ENCODE assay signal across 12 cellular contexts in the genomic region with DNA sequence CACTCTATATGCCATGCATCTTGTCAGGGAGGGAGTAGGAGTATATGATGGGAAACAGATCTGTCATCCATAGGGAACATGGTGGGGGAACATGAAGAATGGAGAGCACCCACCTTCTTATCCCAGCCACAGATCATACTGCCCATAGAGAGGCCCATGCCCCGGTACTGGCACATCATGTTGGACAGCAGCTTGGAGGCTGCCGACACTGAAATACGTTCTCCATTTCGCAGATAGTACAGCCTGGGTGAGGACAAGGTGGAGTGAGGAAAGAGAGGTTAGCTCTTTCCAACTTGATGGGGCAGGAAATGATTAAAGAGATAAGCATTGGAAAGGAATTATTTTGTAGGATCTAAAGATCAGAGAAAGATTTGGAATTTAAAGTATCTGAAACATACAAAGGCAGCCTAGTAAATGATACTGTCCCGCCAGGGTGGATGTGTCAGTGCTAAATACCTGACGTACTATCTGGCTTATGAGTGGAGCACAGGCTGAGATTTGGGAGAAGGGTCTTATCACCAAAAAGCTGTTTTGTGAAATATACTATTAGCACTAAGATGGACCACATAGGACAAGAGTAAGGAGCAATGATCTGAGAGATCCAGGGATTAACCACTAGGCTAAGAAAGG. TPM values are rescaled to one million over a fixed set of nuclear protein-coding genes. Genes with fewer than 3 reads are reported as not detected.
DNase-seq lines count a peak whose midpoint lies in the region; ATAC-seq and TF ChIP-seq lines count a peak whose summit lies in the region.
"Had no signal": no experiment of that assay in that cellular context is flagged by ENCODE, and none has a peak within 500 bp of the region (broad histone marks: within the 10 kb centered on the region; RNA-seq: fewer than 3 reads in every experiment).

No MANE protein-coding gene starts in this region.

- H3K27ac ChIP-seq in DND-41 (ENCODE audit: low read length) (peak overlapping the region; percentile 99), KMS-11 (no peak overlapping the region), trophoblast cell (ENCODE audit: low read depth, low read length) (no peak overlapping the region)
- H3K27ac ChIP-seq: brain microvascular endothelial cell had no signal

- TF ChIP-seq CTCF in DND-41 (IDR thresholded peaks at IDR 0.05; ENCODE audit: borderline replicate concordance, extremely low read depth, low read length, poor library complexity, severe bottlenecking) (no peak), KMS-11 (conservative IDR thresholded peaks at IDR 0.05; ENCODE audit: low read depth, low read length) (no peak)

- H3K4me2 ChIP-seq in DND-41 (ENCODE audit: insufficient read depth, low read length) (peak overlapping the region; percentile 79), KMS-11 (peak overlapping the region; percentile 92; the same call in 1 of the 2 replicates), trophoblast cell (ENCODE audit: low read length) (no peak overlapping the region)

- no peak overlapping the region for H2BK120ac ChIP-seq in trophoblast cell (ENCODE audit: insufficient read depth, low read length, poor library complexity)

- H4K20me1 ChIP-seq in DND-41 (ENCODE audit: insufficient read depth, low read length) (no peaks in the 10 kb centered on the region), KMS-11 (ENCODE audit: insufficient read depth) (no peaks in the 10 kb centered on the region)

- no peak overlapping the region for H2BK5ac ChIP-seq in trophoblast cell (ENCODE audit: low read depth, low read length, poor library complexity)

- no peaks in the 10 kb centered on the region for H3K27me3 Mint-ChIP-seq in dendritic cell treated with granulocyte-macrophage colony-stimulating factor and Interleukin-4, amounts not matched to agents 40 ng/mL and 50 ng/mL, for 4 days

- H3K4me3 Mint-ChIP-seq in dendritic cell treated with granulocyte-macrophage colony-stimulating factor and Interleukin-4, amounts not matched to agents 40 ng/mL and 50 ng/mL, for 4 days = peak overlapping the region; percentile 24

- H2AFZ ChIP-seq in DND-41 (ENCODE audit: low read depth, low read length) = no peak overlapping the region
- H2AFZ ChIP-seq in KMS-11 (ENCODE audit: low read depth) = no peak overlapping the region
- H2AFZ ChIP-seq in trophoblast cell (ENCODE audit: insufficient read depth, low read length, poor library complexity) = no peak overlapping the region

- DNase-seq in DND-41 (no peak), trophoblast cell (peak; percentile 68 to 86), NCI-H748 treated with DMSO at 0.1 percent for 48 hours (lab: John Stamatoyannopoulos, UW) (no peak), H7 (no peak)
- DNase-seq: brain microvascular endothelial cell, DMS 273 treated with DMSO at 0.1 percent for 48 hours, NCI-H510A had no signal

- H3K14ac ChIP-seq in trophoblast cell (ENCODE audit: low read length) = no peak overlapping the region

- H3K27me3 ChIP-seq in DND-41 (ENCODE audit: insufficient read depth, low read length, poor library complexity) = no peaks in the 10 kb centered on the region
- H3K27me3 ChIP-seq in KMS-11 (ENCODE audit: insufficient read depth, low read depth) = no peaks in the 10 kb centered on the region
- peaks cover 26% of the 10 kb centered on the region for H3K27me3 ChIP-seq in trophoblast cell (ENCODE audit: insufficient read depth, low read length)
- peaks cover 49% of the 10 kb centered on the region for H3K27me3 ChIP-seq in H7 (ENCODE audit: control insufficient read depth, insufficient read depth, low read length)
- H3K27me3 ChIP-seq: brain microvascular endothelial cell had no signal

- H3K4me1 ChIP-seq in DND-41 (ENCODE audit: insufficient read depth, low read length) = peaks cover 65% of the 10 kb centered on the region
- peaks cover 53% of the 10 kb centered on the region for H3K4me1 ChIP-seq in KMS-11 (ENCODE audit: low read depth, poor library complexity, severe bottlenecking)
- H3K4me1 ChIP-seq in trophoblast cell (ENCODE audit: control insufficient read depth in 1 of 2, insufficient read depth in 2 of 2, low read length in 2 of 2) = peaks cover 8 to 13% of the 10 kb centered on the region in 2 experiments

- ATAC-seq in DND-41 (ENCODE audit: insufficient read depth, low read depth) = no peak
- ATAC-seq in HG03097 (IDR thresholded peaks at IDR 0.05; ENCODE audit: low FRiP score, unreplicated experiment) = no peak

- H3K36me3 ChIP-seq in DND-41 (ENCODE audit: insufficient read depth, low read length) (peaks cover 38% of the 10 kb centered on the region), KMS-11 (ENCODE audit: insufficient read depth) (peaks cover 3% of the 10 kb centered on the region; the same call in 1 of the 2 replicates), trophoblast cell (ENCODE audit: control insufficient read depth in 1 of 2, insufficient read depth in 2 of 2, low read length in 2 of 2) (no peaks in the 10 kb centered on the region), H7 (replicated peaks; ENCODE audit: control insufficient read depth, insufficient read depth, low read length) (no peaks in the 10 kb centered on the region; the same call in none of the 2 replicates)

- H3K27ac Mint-ChIP-seq in dendritic cell treated with granulocyte-macrophage colony-stimulating factor and Interleukin-4, amounts not matched to agents 40 ng/mL and 50 ng/mL, for 4 days = peak overlapping the region; percentile 18

- H3K4me3 ChIP-seq in DND-41 (ENCODE audit: low read depth in 1 of 2, low read length in 2 of 2) (peak overlapping the region in 1 of 2 experiments; percentile 94; a peak in 2 of 4 replicates), KMS-11 (IDR thresholded peaks at IDR 0.05; ENCODE audit: insufficient read depth, low read depth, low read length) (no peak overlapping the region), trophoblast cell (ENCODE audit: low read depth, low read length) (no peak overlapping the region), H7 (ENCODE audit: insufficient read depth, low read depth, low read length) (no peak overlapping the region)

- H4K8ac ChIP-seq in trophoblast cell (ENCODE audit: low read depth, low read length) = no peak overlapping the region

- no peaks in the 10 kb centered on the region for H3K9me3 Mint-ChIP-seq in dendritic cell treated with granulocyte-macrophage colony-stimulating factor and Interleukin-4, amounts not matched to agents 40 ng/mL and 50 ng/mL, for 4 days

- H3K4ac ChIP-seq in trophoblast cell (ENCODE audit: low read depth, low read length) = no peak overlapping the region

- H3K9ac ChIP-seq in DND-41 (ENCODE audit: low read depth, low read length) = peak overlapping the region; percentile 92
- no peak overlapping the region for H3K9ac ChIP-seq in KMS-11
- no peak overlapping the region for H3K9ac ChIP-seq in trophoblast cell (ENCODE audit: low read length)

- H3K4me1 Mint-ChIP-seq in dendritic cell treated with granulocyte-macrophage colony-stimulating factor and Interleukin-4, amounts not matched to agents 40 ng/mL and 50 ng/mL, for 4 days (ENCODE audit: low read depth) = peaks cover 71% of the 10 kb centered on the region

- no peak overlapping the region for H2BK12ac ChIP-seq in trophoblast cell (ENCODE audit: low read length)

- H3K79me2 ChIP-seq in DND-41 (ENCODE audit: insufficient read depth, low read length) (peaks cover 34% of the 10 kb centered on the region), KMS-11 (ENCODE audit: insufficient read depth, low read depth) (peaks cover 15% of the 10 kb centered on the region; the same call in 1 of the 2 replicates), trophoblast cell (ENCODE audit: control insufficient read depth, insufficient read depth, low read length, poor library complexity) (no peaks in the 10 kb centered on the region)

- no CpG with 5 or more reads among the region's 6 CpGs for WGBS in trophoblast cell (ENCODE audit: extremely low coverage, insufficient coverage, insufficient read length)

- H3K18ac ChIP-seq in trophoblast cell (ENCODE audit: low read length) = no peak overlapping the region

- H3K36me3 Mint-ChIP-seq in dendritic cell treated with granulocyte-macrophage colony-stimulating factor and Interleukin-4, amounts not matched to agents 40 ng/mL and 50 ng/mL, for 4 days (ENCODE audit: low read depth) = peaks cover 71% of the 10 kb centered on the region

- H4K91ac ChIP-seq in trophoblast cell (ENCODE audit: low read depth, low read length) = no peak overlapping the region

- H3K9me3 ChIP-seq in DND-41 (ENCODE audit: insufficient read depth, low read length, severe bottlenecking) (no peaks in the 10 kb centered on the region), trophoblast cell (ENCODE audit: insufficient read depth, low read depth, low read length) (peaks cover 5% of the 10 kb centered on the region)

- no peak overlapping the region for H4K12ac ChIP-seq in trophoblast cell (ENCODE audit: low read depth, low read length)

- no peak overlapping the region for H2AK5ac ChIP-seq in trophoblast cell (ENCODE audit: low read length)

- intact Hi-C loops in dendritic cell treated with granulocyte-macrophage colony-stimulating factor and Interleukin-4, amounts not matched to agents 40 ng/mL and 50 ng/mL, for 4 days (cut with micrococcal nuclease) = loop anchor here (5.0 kb wide), 1 partner anchor 130 kb away; no protein-coding TSS in a partner anchor

- no peak overlapping the region for H3K23ac ChIP-seq in trophoblast cell (ENCODE audit: low read length)

- H3K79me1 ChIP-seq in trophoblast cell (ENCODE audit: low read length) = no peaks in the 10 kb centered on the region

RNA-seq across cellular contexts. Expression of gene PSMB8, which starts 1.7 kb away (rescaled TPM):
- polyA plus RNA-seq in trophoblast cell (2013) = 0.16 and 0.17 TPM in 2 replicates
- total RNA-seq in H7 (2014; rRNA removed; shearing (Covaris generic)) = 2.6 and 4.6 TPM in 2 replicates

RNA-seq across cellular contexts. Expression of gene TAP2, which starts 3.6 kb away (rescaled TPM):
- 0.82 and 0.92 TPM in 2 replicates for polyA plus RNA-seq in trophoblast cell (2013)
- total RNA-seq in H7 (2014; rRNA removed; shearing (Covaris generic)) = 1.1 and 2.7 TPM in 2 replicates

RNA-seq across cellular contexts. Expression of gene TAP1, which starts 11.4 kb away (rescaled TPM):
- polyA plus RNA-seq in trophoblast cell (2013) = 1.9 and 2.2 TPM in 2 replicates
- total RNA-seq in H7 (2014; rRNA removed; shearing (Covaris generic)) = 1.7 and 2.8 TPM in 2 replicates

RNA-seq across cellular contexts. Expression of gene PSMB9, which starts 11.9 kb away (rescaled TPM):
- not detected in 2 replicates for polyA plus RNA-seq in trophoblast cell (2013)
- total RNA-seq in H7 (2014; rRNA removed; shearing (Covaris generic)) = not detected in 2 replicates

RNA-seq across cellular contexts. Expression of gene HLA-DOB, which starts 25.3 kb away (rescaled TPM):
- polyA plus RNA-seq in trophoblast cell (2013) = 0.15 and 0.21 TPM in 2 replicates
- not detected in 2 replicates for total RNA-seq in H7 (2014; rRNA removed; shearing (Covaris generic))
- total RNA-seq: SK-MEL-5, skeletal muscle tissue had no signal

Comparison
In these comparisons a context has a peak if more than half of its experiments do, and no peak if none do; other contexts are left out.
1. DNase-seq: peak in trophoblast cell (2 of 2); none in DND-41 (single experiment), NCI-H748 treated with DMSO at 0.1 percent for 48 hours (single experiment) and H7 (single experiment).